Comparison of ENCODE assay signal across 11 cellular contexts in genomic region chr12:111412830-111413441, GRCh38. TPM values are rescaled to one million over a fixed set of nuclear protein-coding genes. Genes with fewer than 3 reads are reported as not detected.
DNase-seq lines count a peak whose midpoint lies in the region; ATAC-seq and TF ChIP-seq lines count a peak whose summit lies in the region.
"Had no signal": no experiment of that assay in that cellular context is flagged by ENCODE, and none has a peak within 500 bp of the region (broad histone marks: within the 10 kb centered on the region; RNA-seq: fewer than 3 reads in every experiment).

No MANE protein-coding gene starts in this region.

- DNase-seq in SK-N-SH (no peak), Panc1 (ENCODE audit: low read depth, low spot score) (no peak), erythroblast (lab: John Stamatoyannopoulos, UW) (peak; percentile 73 to 81), left lobe of liver (ENCODE audit: low spot score) (no peak), iPS-NIHi11 (ENCODE audit: low spot score) (no peak), sciatic nerve (ENCODE audit: low spot score) (no peak)
- DNase-seq: activated gamma-delta T cell, NCI-H187 treated with DMSO at 0.1 percent for 48 hours had no signal

- H3K27ac ChIP-seq in SK-N-SH (ENCODE audit: low read depth in 2 of 2, low read length in 1 of 2), result peak overlapping the region in 1 of 2 experiments; percentile 87; a peak in 2 of 4 replicates
- H3K27ac ChIP-seq in Panc1 (ENCODE audit: low read length), result peak overlapping the region; percentile 95

- no peak overlapping the region for H2AFZ ChIP-seq in SK-N-SH (ENCODE audit: low read depth)

- H3K9ac ChIP-seq in SK-N-SH (no peak overlapping the region), skeletal muscle satellite cell (ENCODE audit: low read depth, low read length) (peak overlapping the region; percentile 93)

- CTCF ChIA-PET in SK-N-SH (lab: Yijun Ruan, JAX), result interaction anchor here (0.6 to 8.8 kb wide), 9 partner anchors 12 to 261 kb away, joined by 3 to 98 read pairs (median 3); no protein-coding TSS in a partner anchor
- CTCF ChIA-PET in Panc1 (lab: Charles Lee), result no interaction called here

- no peaks in the 10 kb centered on the region for H3K27me3 ChIP-seq in SK-N-SH (ENCODE audit: insufficient read depth)
- no peaks in the 10 kb centered on the region for H3K27me3 ChIP-seq in Panc1 (ENCODE audit: control insufficient read depth, insufficient read depth, low read length)
- no peaks in the 10 kb centered on the region for H3K27me3 ChIP-seq in skeletal muscle satellite cell (ENCODE audit: control insufficient read depth, insufficient read depth, low read length)

- TF ChIP-seq RAD21 in SK-N-SH (IDR thresholded peaks at IDR 0.05; ENCODE audit: low read length), result no peak

- H3K79me2 ChIP-seq in SK-N-SH (ENCODE audit: insufficient read depth), result peaks cover 100% of the 10 kb centered on the region

- POLR2A ChIA-PET in SK-N-SH (lab: Yijun Ruan, JAX), result interaction anchor here (1.2 kb wide), 1 partner anchor 15 kb away, joined by 3 read pairs; no protein-coding TSS in a partner anchor
- POLR2A ChIA-PET in Panc1 (lab: Charles Lee), result no interaction called here

- intact Hi-C loops in Panc1 (cut with micrococcal nuclease; ENCODE audit: unreplicated experiment), result no loop called here
- intact Hi-C loops in sciatic nerve (cut with DNase I), result no loop called here

- no peaks in the 10 kb centered on the region for H3K9me2 ChIP-seq in SK-N-SH

- TF ChIP-seq EP300 in SK-N-SH (IDR thresholded peaks at IDR 0.05; ENCODE audit: borderline replicate concordance in 1 of 2, low read depth in 1 of 2, low read length in 1 of 2), result no peak

- ATAC-seq in SK-N-SH treated with all-trans-retinoic acid at 6 μM for 48 hours (no peak), Panc1 (no peak), left lobe of liver (no peak), sciatic nerve (no peak)

- H3K4me1 ChIP-seq in SK-N-SH (ENCODE audit: control insufficient read depth in 1 of 2, insufficient read depth in 2 of 2, low read depth in 1 of 2, low read length in 1 of 2) (peaks cover 43 to 70% of the 10 kb centered on the region in 2 experiments; a peak in 3 of 4 replicates), Panc1 (ENCODE audit: control insufficient read depth, insufficient read depth, low read length) (peaks cover 68% of the 10 kb centered on the region), skeletal muscle satellite cell (ENCODE audit: control insufficient read depth, insufficient read depth, low read length) (peaks cover 70% of the 10 kb centered on the region)

- H3K4me2 ChIP-seq in SK-N-SH (peak overlapping the region; percentile 99), skeletal muscle satellite cell (ENCODE audit: low read length) (peak overlapping the region; percentile 60)

- in situ Hi-C loops in Panc1 (cut with HindIII; ENCODE audit: low pct_unique_long_range_greater_than_20kb, low sequenced_read_pairs), result no loop called here

- H4K20me1 ChIP-seq in SK-N-SH (ENCODE audit: insufficient read depth), result peaks cover 40% of the 10 kb centered on the region

- H3K4me3 ChIP-seq in SK-N-SH (ENCODE audit: low read depth in 2 of 2, low read length in 1 of 2) (no peak overlapping the region), Panc1 (ENCODE audit: low read depth in 2 of 2, low read length in 2 of 2) (peak overlapping the region in 1 of 2 experiments; percentile 1; a peak in 1 of 4 replicates), skeletal muscle satellite cell (ENCODE audit: low read length) (no peak overlapping the region)
- H3K4me3 ChIP-seq: mucosa of descending colon had no signal

- no peak for TF ChIP-seq POLR2A in erythroblast (IDR thresholded peaks at IDR 0.05; ENCODE audit: low read length)

- WGBS in SK-N-SH (ENCODE audit: low lambda C conversion rate), result 73% methylated on average over 6 of the region's 6 CpGs

- H3K9me3 ChIP-seq in SK-N-SH (no peaks in the 10 kb centered on the region), Panc1 (ENCODE audit: control insufficient read depth, insufficient read depth, low read depth, low read length) (no peaks in the 10 kb centered on the region), skeletal muscle satellite cell (replicated peaks; ENCODE audit: low read length) (no peaks in the 10 kb centered on the region)
- H3K9me3 ChIP-seq: mucosa of descending colon had no signal

- TF ChIP-seq CTCF in SK-N-SH (IDR thresholded peaks at IDR 0.05), result no peak
- no peak for TF ChIP-seq CTCF in Panc1 (IDR thresholded peaks at IDR 0.05)

- H3F3A ChIP-seq in SK-N-SH (replicated peaks; ENCODE audit: insufficient read depth), result peaks cover 51% of the 10 kb centered on the region

- no TSS peak for BruUV-seq in Panc1 (replicated peaks; lab: Mats Ljungman, UMichigan)

- peaks cover 0 to 13% of the 10 kb centered on the region in 2 experiments for H3K36me3 ChIP-seq in SK-N-SH (replicated peaks in 1 of 2; ENCODE audit: control insufficient read depth in 1 of 2, insufficient read depth in 2 of 2, low read length in 1 of 2)
- H3K36me3 ChIP-seq in Panc1 (ENCODE audit: control insufficient read depth, insufficient read depth, low read length), result no peaks in the 10 kb centered on the region
- peaks cover 19% of the 10 kb centered on the region for H3K36me3 ChIP-seq in skeletal muscle satellite cell (ENCODE audit: insufficient read depth, low read length)

TF ChIP-seq in SK-N-SH, 30 proteins besides CTCF, POLR2A, EP300 and RAD21:
- TF ChIP-seq, protein P1, sequence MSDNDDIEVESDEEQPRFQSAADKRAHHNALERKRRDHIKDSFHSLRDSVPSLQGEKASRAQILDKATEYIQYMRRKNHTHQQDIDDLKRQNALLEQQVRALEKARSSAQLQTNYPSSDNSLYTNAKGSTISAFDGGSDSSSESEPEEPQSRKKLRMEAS (IDR thresholded peaks at IDR 0.05; ENCODE audit: low read depth), result no peak
- TF ChIP-seq NFIC (IDR thresholded peaks at IDR 0.05; ENCODE audit: borderline replicate concordance), result peak; percentile 66

TF ChIP-seq in SK-N-SH treated with all-trans-retinoic acid at 6 μM for 48 hours, 23 proteins besides CTCF, POLR2A, EP300 and RAD21 (continues in another document):
- TF ChIP-seq POU6F1 (CRISPR knock-in tag; IDR thresholded peaks at IDR 0.05; ENCODE audit: borderline replicate concordance, low read depth) (no peak), OSR1 (CRISPR knock-in tag; IDR thresholded peaks at IDR 0.05) (no peak), BACH2 (CRISPR knock-in tag; IDR thresholded peaks at IDR 0.05; ENCODE audit: borderline replicate concordance) (no peak), ESRRG (CRISPR knock-in tag; IDR thresholded peaks at IDR 0.05) (no peak), CSDC2 (CRISPR knock-in tag; IDR thresholded peaks at IDR 0.05) (no peak), TCF4 (CRISPR knock-in tag; IDR thresholded peaks at IDR 0.05; ENCODE audit: borderline replicate concordance) (no peak), ZNF8 (CRISPR knock-in tag; IDR thresholded peaks at IDR 0.05) (no peak), ZFP3 (CRISPR knock-in tag; IDR thresholded peaks at IDR 0.05) (no peak), ZNF565 (CRISPR knock-in tag; conservative IDR thresholded peaks at IDR 0.05; ENCODE audit: low read depth) (no peak), ZFP30 (CRISPR knock-in tag; IDR thresholded peaks at IDR 0.05) (no peak)
- TF ChIP-seq, protein P2, sequence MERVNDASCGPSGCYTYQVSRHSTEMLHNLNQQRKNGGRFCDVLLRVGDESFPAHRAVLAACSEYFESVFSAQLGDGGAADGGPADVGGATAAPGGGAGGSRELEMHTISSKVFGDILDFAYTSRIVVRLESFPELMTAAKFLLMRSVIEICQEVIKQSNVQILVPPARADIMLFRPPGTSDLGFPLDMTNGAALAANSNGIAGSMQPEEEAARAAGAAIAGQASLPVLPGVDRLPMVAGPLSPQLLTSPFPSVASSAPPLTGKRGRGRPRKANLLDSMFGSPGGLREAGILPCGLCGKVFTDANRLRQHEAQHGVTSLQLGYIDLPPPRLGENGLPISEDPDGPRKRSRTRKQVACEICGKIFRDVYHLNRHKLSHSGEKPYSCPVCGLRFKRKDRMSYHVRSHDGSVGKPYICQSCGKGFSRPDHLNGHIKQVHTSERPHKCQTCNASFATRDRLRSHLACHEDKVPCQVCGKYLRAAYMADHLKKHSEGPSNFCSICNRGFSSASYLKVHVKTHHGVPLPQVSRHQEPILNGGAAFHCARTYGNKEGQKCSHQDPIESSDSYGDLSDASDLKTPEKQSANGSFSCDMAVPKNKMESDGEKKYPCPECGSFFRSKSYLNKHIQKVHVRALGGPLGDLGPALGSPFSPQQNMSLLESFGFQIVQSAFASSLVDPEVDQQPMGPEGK (CRISPR knock-in tag; IDR thresholded peaks at IDR 0.05; ENCODE audit: borderline replicate concordance), result no peak

RNA-seq across cellular contexts. Expression of gene SH2B3, which starts 7.2 kb away (rescaled TPM):
- 14.4 and 15.6 TPM in 2 replicates for polyA plus RNA-seq in SK-N-SH (2012; rRNA removed)
- 14.9 and 18.4 TPM in 2 replicates for polyA plus RNA-seq in SK-N-SH (2012; cell fraction: cytosol; rRNA removed)
- 19.2 and 26.6 TPM in 2 replicates for polyA plus RNA-seq in SK-N-SH (2012; cell fraction: nucleus; rRNA removed)
- total RNA-seq in Panc1 (2021; ENCODE audit: unreplicated experiment), result 39.6 TPM
- polyA plus RNA-seq in Panc1 (2012; ENCODE audit: insufficient read length), result 25.5 TPM
- total RNA-seq in skeletal muscle satellite cell (2012; rRNA removed), result 62.6 and 84.1 TPM in 2 replicates
- 11.7 TPM for total RNA-seq in left lobe of liver
- total RNA-seq in sciatic nerve, result 27.5 TPM

RNA-seq across cellular contexts. Expression of gene PHETA1, which starts 44.0 kb away (rescaled TPM):
- polyA plus RNA-seq in SK-N-SH (2012; rRNA removed), result 7.3 and 8.1 TPM in 2 replicates
- 4.3 and 7.9 TPM in 2 replicates for polyA plus RNA-seq in SK-N-SH (2012; cell fraction: cytosol; rRNA removed)
- 11.4 and 14.1 TPM in 2 replicates for polyA plus RNA-seq in SK-N-SH (2012; cell fraction: nucleus; rRNA removed)
- total RNA-seq in Panc1 (2021; ENCODE audit: unreplicated experiment), result 16.3 TPM
- 15.3 TPM for polyA plus RNA-seq in Panc1 (2012; ENCODE audit: insufficient read length)
- 7.0 and 9.4 TPM in 2 replicates for total RNA-seq in skeletal muscle satellite cell (2012; rRNA removed)
- 9.4 TPM for total RNA-seq in left lobe of liver
- total RNA-seq in sciatic nerve, result 12.0 TPM

Comparison
In these comparisons a context has a peak if more than half of its experiments do, and no peak if none do; other contexts are left out.
1. DNase-seq: peak in erythroblast (2 of 2); none in SK-N-SH (single experiment), Panc1 (single experiment), left lobe of liver (single experiment), iPS-NIHi11 (single experiment) and sciatic nerve (single experiment).